In the genomic region with DNA sequence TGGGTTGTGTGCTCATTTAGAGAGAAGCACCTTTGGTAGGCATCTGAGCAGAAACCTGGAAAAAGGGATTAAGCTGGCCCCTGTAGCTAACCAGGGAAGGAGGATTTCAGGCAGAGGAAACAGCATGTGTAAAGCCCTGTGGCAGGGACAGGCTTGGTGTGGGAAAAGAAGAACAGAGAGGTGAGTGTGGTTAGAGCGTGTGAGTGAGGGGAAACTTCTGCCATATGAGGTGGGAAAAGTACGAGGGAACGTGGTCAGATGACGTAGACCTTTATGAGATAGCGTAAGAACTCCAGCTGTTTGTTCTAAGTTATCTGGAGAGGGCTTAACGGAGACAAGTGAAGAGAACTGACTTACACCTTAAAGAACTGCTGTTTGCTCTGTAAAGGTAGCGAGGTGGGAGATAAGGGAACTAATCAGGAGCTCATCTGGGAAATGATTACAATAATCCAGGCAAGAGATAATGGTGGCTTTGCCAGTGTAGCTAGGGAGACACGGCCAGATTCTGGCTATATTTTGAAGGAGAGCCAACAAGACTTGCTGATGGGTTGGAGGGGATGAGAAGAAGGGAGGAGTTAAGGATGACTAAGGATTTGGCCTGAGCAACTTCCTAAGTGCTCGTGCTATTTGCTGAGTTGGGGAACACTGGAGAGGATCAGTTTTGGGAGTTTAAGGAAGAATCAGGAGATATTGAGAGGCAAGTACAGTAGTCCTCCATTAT, we compare ENCODE assay signal across 17 cellular contexts.
DNase-seq lines count a peak whose midpoint lies in the region; ATAC-seq, FAIRE-seq and TF ChIP-seq lines count a peak whose summit lies in the region.
"Had no signal": no experiment of that assay in that cellular context is flagged by ENCODE, and none has a peak within 500 bp of the region (broad histone marks: within the 10 kb centered on the region; RNA-seq: fewer than 3 reads in every experiment).

No MANE protein-coding gene starts in this region.

- H3K27me3 ChIP-seq in ACC112 (ENCODE audit: insufficient read depth, low read length), result peaks cover 21% of the 10 kb centered on the region
- peaks cover 53% of the 10 kb centered on the region for H3K27me3 ChIP-seq in OCI-LY3 (ENCODE audit: low read depth, low read length)
- H3K27me3 ChIP-seq: gastroesophageal sphincter, suprapubic skin had no signal

- peak overlapping the region; percentile 38 for H3K4me2 ChIP-seq in OCI-LY3 (ENCODE audit: low read length)

- peak; percentile 84 for DNase-seq in fibroblast of peridontal ligament (ENCODE audit: extremely low read depth)
- no peak for DNase-seq in ecto neural progenitor cell (ENCODE audit: low spot score)
- no peak for DNase-seq in GM19239 (ENCODE audit: insufficient read length, low spot score)
- DNase-seq: activated CD4-positive, alpha-beta memory T cell treated with anti-CD3 and anti-CD28 coated beads for 36 hours; Kasumi-1; midbrain; NCI-H2081; NCI-H82; occipital lobe; SHP77 treated with DMSO at 0.1 percent for 48 hours had no signal

- H3K79me2 ChIP-seq in ACC112 (ENCODE audit: control insufficient read depth, insufficient read depth, low read length, unreplicated experiment) (no peaks in the 10 kb centered on the region), OCI-LY3 (ENCODE audit: low read length) (no peaks in the 10 kb centered on the region)

- H3K4me3 ChIP-seq in ACC112 (ENCODE audit: low read depth, low read length) (no peak overlapping the region), OCI-LY3 (ENCODE audit: low read length) (no peak overlapping the region)
- H3K4me3 ChIP-seq: gastroesophageal sphincter, suprapubic skin had no signal

- H3K9me3 ChIP-seq in OCI-LY3 (ENCODE audit: insufficient read depth, low read length), result no peaks in the 10 kb centered on the region
- H3K9me3 ChIP-seq: gastroesophageal sphincter, suprapubic skin had no signal

- no peak overlapping the region for H3K27ac ChIP-seq in ACC112 (ENCODE audit: low read depth, low read length)
- no peak overlapping the region for H3K27ac ChIP-seq in OCI-LY3 (ENCODE audit: low read length)
- H3K27ac ChIP-seq: gastroesophageal sphincter, suprapubic skin had no signal

- H4K20me1 ChIP-seq in OCI-LY3 (ENCODE audit: insufficient read depth, low read length), result no peaks in the 10 kb centered on the region

- no peak overlapping the region for H3K9ac ChIP-seq in OCI-LY3 (ENCODE audit: low read length)

- no peaks in the 10 kb centered on the region for H3K36me3 ChIP-seq in ACC112 (ENCODE audit: insufficient read depth, low read length)
- H3K36me3 ChIP-seq in OCI-LY3 (replicated peaks; ENCODE audit: low read depth, low read length), result no peaks in the 10 kb centered on the region
- H3K36me3 ChIP-seq: gastroesophageal sphincter, suprapubic skin had no signal

- H3K4me1 ChIP-seq in ACC112 (ENCODE audit: control insufficient read depth, insufficient read depth, low read length, unreplicated experiment), result no peaks in the 10 kb centered on the region
- peaks cover 11% of the 10 kb centered on the region for H3K4me1 ChIP-seq in OCI-LY3 (ENCODE audit: low read length)
- H3K4me1 ChIP-seq: suprapubic skin had no signal

- ATAC-seq in GM18867 (IDR thresholded peaks at IDR 0.05; ENCODE audit: unreplicated experiment), result peak; percentile 56
- no peak for ATAC-seq in GM21576 (IDR thresholded peaks at IDR 0.05; ENCODE audit: unreplicated experiment)
- ATAC-seq in GM21619 (IDR thresholded peaks at IDR 0.05; ENCODE audit: unreplicated experiment), result no peak
- ATAC-seq: gastroesophageal sphincter had no signal

- FAIRE-seq in GM19239 (lab: Jason Lieb, UNC), result no peak

- H2AFZ ChIP-seq in ACC112 (ENCODE audit: low read length, unreplicated experiment) (peak overlapping the region; percentile 2), OCI-LY3 (ENCODE audit: low read depth, low read length) (peak overlapping the region; percentile 39; the same call in 1 of the 2 replicates)

- TF ChIP-seq CTCF in OCI-LY3 (IDR thresholded peaks at IDR 0.05; ENCODE audit: low read depth, low read length), result no peak
